Comparison of ENCODE assay signal across 8 cellular contexts in the genomic region with DNA sequence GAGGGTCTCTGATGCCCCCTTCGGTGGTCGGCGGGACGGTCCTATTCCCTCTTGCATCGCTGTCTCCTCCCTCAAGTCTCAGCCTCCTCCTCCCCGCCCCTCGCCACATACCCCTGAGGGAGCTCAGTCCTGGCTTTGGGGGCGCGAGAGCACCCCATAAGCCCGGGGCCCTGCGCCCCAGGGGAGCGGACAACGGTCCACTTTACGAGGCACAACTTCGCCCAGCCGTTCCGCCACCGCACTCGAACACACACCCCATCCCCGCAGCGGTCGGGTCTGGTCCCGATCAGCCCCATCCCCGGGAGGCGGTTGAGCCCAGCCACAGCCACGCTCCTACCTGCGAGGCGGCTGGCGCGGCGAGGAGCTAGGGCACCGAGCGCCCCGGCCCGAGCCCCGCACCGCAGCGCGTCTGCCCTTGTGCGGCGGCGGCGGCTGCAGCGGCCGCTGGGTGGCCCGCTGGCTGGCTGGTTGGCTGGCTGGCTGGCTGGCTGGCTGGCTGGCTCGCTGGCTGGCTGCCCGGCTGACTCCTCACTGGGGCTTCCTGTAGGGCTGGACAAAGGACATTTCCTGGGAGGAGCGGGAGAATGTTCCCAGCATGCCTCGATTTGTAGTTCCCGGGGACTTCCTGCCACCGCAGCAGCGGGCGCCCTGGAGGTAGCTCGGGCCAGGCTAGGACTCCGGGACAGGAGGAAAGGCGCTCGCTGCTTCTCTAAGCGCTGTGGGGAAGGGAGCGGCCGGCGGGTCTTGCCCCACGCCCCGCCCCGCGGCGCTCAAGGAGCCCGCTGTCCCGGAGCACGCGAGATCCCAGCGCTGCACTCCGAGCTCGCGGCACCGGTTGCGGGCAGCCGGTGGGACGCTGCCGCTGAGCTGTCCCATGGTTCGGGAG. TPM values are rescaled to one million over a fixed set of nuclear protein-coding genes. Genes with fewer than 3 reads are reported as not detected.
A peak's percentile ranks its signal among the peaks of the same experiment; 100 is the strongest.
DNase-seq lines count a peak whose midpoint lies in the region; ATAC-seq, FAIRE-seq and TF ChIP-seq lines count a peak whose summit lies in the region.

Gene ZNF697, minus strand, starts transcription at position 533 of the 886 bp plus-strand sequence. CDS start 22,166 bp downstream, outside the sequence.

- no peaks in the 10 kb centered on the region for H4K20me1 ChIP-seq in K562 (replicated peaks; ENCODE audit: control insufficient read depth, insufficient read depth, low read length)

- TF ChIP-seq EP300 in K562 (IDR thresholded peaks at IDR 0.05; ENCODE audit: low read length) = no peak

- peak within 1 kb of the TSS; percentile 80 to 96 for H3K9ac ChIP-seq in K562 (ENCODE audit: insufficient read depth in 1 of 2, low read depth in 2 of 2, low read length in 2 of 2)

- TF ChIP-seq RAD21 in K562 (CRISPR knock-in tag; conservative IDR thresholded peaks at IDR 0.05 in 1 of 2, IDR thresholded peaks at IDR 0.05 in 1 of 2) = peak in 1 of 2 experiments; percentile 35; a peak in 2 of 4 replicates

- FAIRE-seq in K562 (lab: Jason Lieb, UNC) = peak; percentile 82

- DNase-seq in GM10266 (ENCODE audit: extremely low spot score) = peak; percentile 86
- peak; percentile 98 for DNase-seq in H4 (ENCODE audit: low spot score)
- peak; percentile 95 for DNase-seq in LNCaP clone FGC (ENCODE audit: low read depth)
- DNase-seq in RWPE2 (ENCODE audit: low spot score) = peak; percentile 96
- peak; percentile 88 to 96 (median 91) for DNase-seq in K562 (ENCODE audit: extremely low read depth in 1 of 4, low spot score in 3 of 4)
- DNase-seq in hypothalamus (lab: John Stamatoyannopoulos, UW) = peak; percentile 55 to 99 (median 96)
- DNase-seq in putamen (ENCODE audit: low spot score) = peak; percentile 97

- BruUV-seq in K562 (replicated peaks; lab: Mats Ljungman, UMichigan) = TSS peak; percentile 32

- peak; percentile 83 for TF ChIP-seq POLR2A in K562 (conservative IDR thresholded peaks at IDR 0.05)

- WGBS in K562 (ENCODE audit: insufficient coverage, low coverage, missing lambda C conversion rate) = under 1% methylated on average over 76 of the region's 81 CpGs

- peaks cover 28% of the 10 kb centered on the region for H3K4me1 ChIP-seq in RWPE2 (ENCODE audit: insufficient read depth, poor library complexity, severe bottlenecking)
- peaks cover 15 to 25% of the 10 kb centered on the region in 2 experiments for H3K4me1 ChIP-seq in K562 (replicated peaks in 1 of 2; ENCODE audit: control insufficient read depth in 2 of 2, insufficient read depth in 2 of 2, low read length in 2 of 2)

- H2AFZ ChIP-seq in K562 (ENCODE audit: low read depth, low read length) = peak within 1 kb of the TSS; percentile 91

- H3K36me3 ChIP-seq in RWPE2 (ENCODE audit: low read depth) = no peaks in the 10 kb centered on the region
- H3K36me3 ChIP-seq in K562 (ENCODE audit: control insufficient read depth, insufficient read depth, low read length) = no peaks in the 10 kb centered on the region

- TF ChIP-seq CTCF in GM10266 (IDR thresholded peaks at IDR 0.05; ENCODE audit: control insufficient read depth, insufficient read depth, low read depth, missing control alignments) = peak; percentile 14
- TF ChIP-seq CTCF in LNCaP clone FGC (IDR thresholded peaks at IDR 0.05; ENCODE audit: control insufficient read depth, extremely low read depth, insufficient read depth) = peak; percentile 55; the same call in 1 of the 2 replicates
- TF ChIP-seq CTCF in RWPE2 (IDR thresholded peaks at IDR 0.05; ENCODE audit: poor library complexity, severe bottlenecking) = peak; percentile 45
- peak in 2 of 3 experiments; percentile 32 to 35; a peak in 1 of 6 replicates for TF ChIP-seq CTCF in K562 (IDR thresholded peaks at IDR 0.05 in 2 of 3, conservative IDR thresholded peaks at IDR 0.05 in 1 of 3; ENCODE audit: insufficient read depth in 2 of 3, low read depth in 1 of 3, low read length in 3 of 3)

- ATAC-seq in RWPE2 (ENCODE audit: low read depth) (peak; percentile 89), K562 (peak; percentile 87), HG03469 (IDR thresholded peaks at IDR 0.05; ENCODE audit: unreplicated experiment) (no peak)

- POLR2A ChIA-PET in K562 (lab: Yijun Ruan, JAX) = interaction anchor here (0.6 to 2.0 kb wide), 21 partner anchors 9 to 507 kb away, joined by 3 to 12 read pairs (median 4); partner anchors contain the start of gene PHGDH

- H3K4me2 ChIP-seq in K562 (ENCODE audit: insufficient read depth, low read length) = peak within 1 kb of the TSS; percentile 94

- no peaks in the 10 kb centered on the region for H3K9me1 ChIP-seq in K562 (ENCODE audit: control insufficient read depth, insufficient read depth, low read length)

- H3K4me3 ChIP-seq in LNCaP clone FGC (ENCODE audit: low read depth, low read length) (peak within 1 kb of the TSS; percentile 90), RWPE2 (ENCODE audit: severe bottlenecking) (peak within 1 kb of the TSS; percentile 79), K562 (peak within 1 kb of the TSS; percentile 90)

- H3K9me3 ChIP-seq in RWPE2 (ENCODE audit: severe bottlenecking) (no peaks in the 10 kb centered on the region), K562 (replicated peaks; ENCODE audit: control insufficient read depth, insufficient read depth, low read depth, low read length) (no peaks in the 10 kb centered on the region)

- no peaks in the 10 kb centered on the region for H3K27me3 ChIP-seq in RWPE2 (ENCODE audit: insufficient read depth, poor library complexity, severe bottlenecking)
- peaks cover 10 to 19% of the 10 kb centered on the region in 2 experiments; a peak in 2 of 5 replicates for H3K27me3 ChIP-seq in K562 (ENCODE audit: control insufficient read depth in 2 of 2, insufficient read depth in 2 of 2, low read length in 2 of 2)

- peaks cover 34% of the 10 kb centered on the region for H3K79me2 ChIP-seq in K562 (ENCODE audit: control insufficient read depth, insufficient read depth, low read length)

- intact Hi-C loops in K562 (cut with micrococcal nuclease) = loop anchor here (1.0 kb wide), 1 partner anchor 99 kb away; no protein-coding TSS in a partner anchor

- in situ Hi-C loops in K562 (cut with MboI) = no loop called here

- H3K27ac ChIP-seq in RWPE2 (ENCODE audit: poor library complexity, severe bottlenecking) (peak within 1 kb of the TSS; percentile 72), K562 (ENCODE audit: extremely low read depth, low read depth, low read length) (peak within 1 kb of the TSS; percentile 71)

- CTCF ChIA-PET in K562 (lab: Yijun Ruan, JAX; ENCODE audit: low intra/inter-chr PET ratio) = no interaction called here

TF ChIP-seq in K562, 482 proteins besides CTCF, POLR2A, EP300 and RAD21 (continues in another document):
- TF ChIP-seq ZNF589 (CRISPR knock-in tag; IDR thresholded peaks at IDR 0.05; ENCODE audit: low read depth) = no peak
- TF ChIP-seq ZFP91 (CRISPR knock-in tag; IDR thresholded peaks at IDR 0.05) = no peak
- no peak for TF ChIP-seq COPS2 (conservative IDR thresholded peaks at IDR 0.05)
- TF ChIP-seq ZFX (CRISPR knock-in tag; IDR thresholded peaks at IDR 0.05) = peak; percentile 60
- TF ChIP-seq FUS (optimal IDR thresholded peaks at IDR 0.05; ENCODE audit: low read depth, low read length) = peak; percentile 24
- TF ChIP-seq ZNF146 (CRISPR knock-in tag; IDR thresholded peaks at IDR 0.05; ENCODE audit: unreplicated experiment) = peak; percentile 3

RNA-seq across cellular contexts. Expression of gene ZNF697, which starts in this region (rescaled TPM):
- 5.3 and 6.2 TPM in 2 replicates for total RNA-seq in H4 (2014; rRNA removed; shearing (Covaris generic))
- total RNA-seq in K562 (2011; cell fraction: chromatin; rRNA removed; ENCODE audit: low replicate concordance) = 5.5 and 7.9 TPM in 2 replicates
- total RNA-seq in K562 (2011; cell fraction: nucleolus; rRNA removed) = 4.5 and 5.7 TPM in 2 replicates
- total RNA-seq in K562 (2011; cell fraction: nucleoplasm; rRNA removed) = 7.8 and 9.9 TPM in 2 replicates
- 9.9 and 10.9 TPM in 2 replicates for total RNA-seq in K562 (2014; rRNA removed)
- 9.0 and 12.4 TPM in 2 replicates for total RNA-seq in K562 (2014; rRNA removed; fragmentation: Illumina TruSeq; extraction: Trizol)
- total RNA-seq in K562 (2015; rRNA removed; fragmentation: Illumina TruSeq; extraction: Trizol) = 4.3 and 4.5 TPM in 2 replicates
- total RNA-seq in K562 (2021) = 10.6 and 13.6 TPM in 2 replicates
- 3.0 and 5.2 TPM in 2 replicates for polyA plus RNA-seq in K562 (2011; rRNA removed)
- 2.7 and 3.4 TPM in 2 replicates for polyA plus RNA-seq in K562 (2011; cell fraction: cytosol; rRNA removed)
- polyA plus RNA-seq in K562 (2011; cell fraction: nucleus; rRNA removed) = 3.0 and 4.5 TPM in 2 replicates
- polyA plus RNA-seq in K562 (2012) = 5.3 and 9.9 TPM in 2 replicates
- polyA plus RNA-seq in K562 (2014; fragmentation: Illumina TruSeq; extraction: Trizol) = 8.3 and 9.1 TPM in 2 replicates
- 1 to 10 TPM; 2.1 TPM for polyA plus RNA-seq in K562 (2014; fragmentation: Nextera tagmentation; extraction: Ambion mirVana)
- polyA plus RNA-seq in K562 (2014; rRNA removed) = 6.7 and 8.8 TPM in 2 replicates
- polyA minus RNA-seq in K562 (2011; rRNA and poly(A)+ RNA removed) = 6.8 and 8.7 TPM in 2 replicates
- 4.3 and 6.0 TPM in 2 replicates for polyA minus RNA-seq in K562 (2011; cell fraction: cytosol; rRNA and poly(A)+ RNA removed)
- polyA minus RNA-seq in K562 (2011; cell fraction: nucleus; rRNA and poly(A)+ RNA removed) = 5.4 and 6.9 TPM in 2 replicates
